Comparison of ENCODE assay signal across 3 cellular contexts in the genomic region with DNA sequence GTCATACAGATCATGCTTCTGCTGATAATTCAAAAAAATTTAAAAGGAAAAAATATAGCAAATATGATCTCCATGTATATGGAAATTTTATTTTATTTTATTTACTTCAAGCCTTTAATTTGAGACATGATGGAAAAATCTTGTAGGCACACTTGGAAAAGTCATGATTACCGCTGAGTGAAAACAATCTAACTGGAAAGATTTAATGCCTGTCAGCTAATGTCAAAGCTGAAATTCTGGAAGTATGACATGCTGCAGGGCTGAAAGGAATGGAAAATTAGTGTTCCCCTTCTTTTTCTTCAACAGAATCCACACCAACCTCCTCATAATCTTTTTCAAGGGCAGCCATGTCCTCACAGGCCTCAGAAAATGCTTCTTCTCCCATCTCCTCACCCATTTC. TPM values are rescaled to one million over a fixed set of nuclear protein-coding genes. Genes with fewer than 3 reads are reported as not detected.
"Had no signal": no experiment of that assay in that cellular context is flagged by ENCODE, and none has a peak within 500 bp of the region (broad histone marks: within the 10 kb centered on the region; RNA-seq: fewer than 3 reads in every experiment).

No MANE protein-coding gene starts in this region.

- ATAC-seq: GM12878 had no signal

- H3K4me3 ChIP-seq: GM12878 had no signal

- DNase-seq: GDM1, GF-D8 had no signal

RNA-seq across cellular contexts. Expression of a gene that starts 58.2 kb away (rescaled TPM):
- total RNA-seq: GM12878 had no signal
